15 cellular contexts compared by ENCODE assay signal in genomic region chr12:13022737-13023370, GRCh38.
"Had no signal": no experiment of that assay in that cellular context is flagged by ENCODE, and none has a peak within 500 bp of the region (broad histone marks: within the 10 kb centered on the region; RNA-seq: fewer than 3 reads in every experiment).

No MANE protein-coding gene starts in this region.

- H3K4me3 Mint-ChIP-seq: activated T-cell treated with anti-CD3 and anti-CD28 coated beads, Interleukin-2, amount 50 U/mL, for 72 hours; effector memory CD8-positive, alpha-beta T cell; stimulated activated naive CD8-positive, alpha-beta T cell treated with anti-CD3 and anti-CD28 coated beads, Interleukin-15, Interleukin-2, amounts not matched to agents 100 ng/mL and 50 ng/mL, for 24 hours had no signal

- H3K4me3 ChIP-seq: breast epithelium, skin epidermis, tibial nerve had no signal

- H3K27ac ChIP-seq: breast epithelium, skin epidermis, tibial nerve had no signal

- H3K27ac Mint-ChIP-seq: activated T-cell treated with anti-CD3 and anti-CD28 coated beads, Interleukin-2, amount 50 U/mL, for 72 hours; effector memory CD8-positive, alpha-beta T cell; stimulated activated naive CD8-positive, alpha-beta T cell treated with anti-CD3 and anti-CD28 coated beads, Interleukin-15, Interleukin-2, amounts not matched to agents 100 ng/mL and 50 ng/mL, for 24 hours had no signal

- H3K9me3 Mint-ChIP-seq: activated T-cell treated with anti-CD3 and anti-CD28 coated beads, Interleukin-2, amount 50 U/mL, for 72 hours; effector memory CD8-positive, alpha-beta T cell; stimulated activated naive CD8-positive, alpha-beta T cell treated with anti-CD3 and anti-CD28 coated beads, Interleukin-15, Interleukin-2, amounts not matched to agents 100 ng/mL and 50 ng/mL, for 24 hours had no signal

- H3K36me3 ChIP-seq: breast epithelium, tibial nerve had no signal

- H3K9me3 ChIP-seq: breast epithelium, tibial nerve had no signal

- H3K27me3 ChIP-seq: breast epithelium, tibial nerve had no signal

- DNase-seq: activated CD4-positive, CD25-positive, alpha-beta regulatory T cell treated with anti-CD3 and anti-CD28 coated beads, Interleukin-2, amount 50 U/mL, for 72 hours; activated CD8-positive, alpha-beta memory T cell treated with anti-CD3 and anti-CD28 coated beads for 24 hours; activated effector memory CD4-positive, alpha-beta T cell treated with anti-CD3 and anti-CD28 coated beads, Interleukin-2, amount 50 U/mL, for 16 hours; activated naive CD4-positive, alpha-beta T cell treated with anti-CD3 and anti-CD28 coated beads, Interleukin-2, amount 50 U/mL, for 16 hours; activated T-cell treated with anti-CD3 and anti-CD28 coated beads, Interleukin-2, amount 50 U/mL, for 72 hours; effector memory CD8-positive, alpha-beta T cell; retina; stimulated activated CD4-positive, alpha-beta T cell treated with anti-CD3 and anti-CD28 coated beads, Interleukin-15, amount 100 ng/mL, for 24 hours; stimulated activated CD4-positive, alpha-beta T cell treated with anti-CD3 and anti-CD28 coated beads, Interleukin-2, amount 100 ng/mL, for 48 hours; T-helper 1 cell; T-helper 9 cell had no signal

- ATAC-seq: activated T-cell treated with anti-CD3 and anti-CD28 coated beads, Interleukin-2, amount 50 U/mL, for 72 hours; effector memory CD8-positive, alpha-beta T cell had no signal

- H3K4me1 ChIP-seq: breast epithelium had no signal
